17 cellular contexts compared by ENCODE assay signal in the genomic region with DNA sequence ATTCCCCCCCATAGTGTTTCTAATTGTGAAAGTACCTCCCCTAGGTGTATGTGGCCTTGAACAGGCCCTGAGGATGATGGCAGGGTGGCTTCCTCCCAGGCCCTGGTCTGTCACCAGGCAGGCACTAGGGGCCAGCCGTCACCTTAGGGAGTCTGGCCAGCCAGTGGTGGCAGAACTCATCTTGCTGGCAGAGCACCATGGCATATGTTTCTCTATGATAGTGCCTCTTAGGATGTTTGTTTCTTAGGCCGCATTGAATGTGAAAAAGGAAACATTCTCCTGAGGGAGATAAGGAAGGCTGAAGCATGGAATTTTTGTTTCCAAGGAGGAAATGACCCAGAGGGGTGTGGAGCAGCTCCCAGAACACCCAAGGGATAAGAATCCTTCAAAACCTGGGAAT.
"Had no signal": no experiment of that assay in that cellular context is flagged by ENCODE, and none has a peak within 500 bp of the region (broad histone marks: within the 10 kb centered on the region; RNA-seq: fewer than 3 reads in every experiment).

No MANE protein-coding gene starts in this region.

- H3K4me3 Mint-ChIP-seq: naive B cell; natural killer cell treated with Interleukin-12 subunit alpha and Interleukin-12 subunit beta and Interleukin-15 and Interleukin-18, amount 100 ng/mL, for 72 hours; neural crest cell; stimulated activated naive B cell treated with anti-CD40 and anti-IgM and Interleukin-4, amounts not matched to agents 10 μg/mL and 1 μg/mL and 100 μg/mL, for 72 hours; stimulated activated naive CD8-positive, alpha-beta T cell treated with anti-CD3 and anti-CD28 coated beads, Interleukin-15, Interleukin-2, amounts not matched to agents 100 ng/mL and 50 ng/mL, for 24 hours had no signal

- H3K9me3 Mint-ChIP-seq: naive B cell; natural killer cell treated with Interleukin-12 subunit alpha and Interleukin-12 subunit beta and Interleukin-15 and Interleukin-18, amount 100 ng/mL, for 72 hours; neural crest cell; stimulated activated naive B cell treated with anti-CD40 and anti-IgM and Interleukin-4, amounts not matched to agents 10 μg/mL and 1 μg/mL and 100 μg/mL, for 72 hours; stimulated activated naive CD8-positive, alpha-beta T cell treated with anti-CD3 and anti-CD28 coated beads, Interleukin-15, Interleukin-2, amounts not matched to agents 100 ng/mL and 50 ng/mL, for 24 hours had no signal

- ATAC-seq: gastrocnemius medialis; left lobe of liver; mucosa of descending colon; natural killer cell treated with Interleukin-12 subunit alpha and Interleukin-12 subunit beta and Interleukin-15 and Interleukin-18, amount 100 ng/mL, for 72 hours; pancreas; stimulated activated naive B cell treated with anti-CD40 and anti-IgM and Interleukin-4, amounts not matched to agents 10 μg/mL and 1 μg/mL and 100 μg/mL, for 72 hours had no signal

- DNase-seq: dermis blood vessel endothelial cell; effector memory CD4-positive, alpha-beta T cell; foreskin fibroblast; gastrocnemius medialis; head of caudate nucleus; mucosa of descending colon; naive B cell; pancreas; sigmoid colon; stimulated activated CD4-positive, alpha-beta T cell treated with anti-CD3 and anti-CD28 coated beads, Interleukin-4, amount 100 ng/mL, for 4 hours; stimulated activated naive B cell treated with anti-CD40 and anti-IgM and Interleukin-4, amounts not matched to agents 10 μg/mL and 1 μg/mL and 100 μg/mL, for 72 hours; thyroid gland; trophoblast cell had no signal

- H3K36me3 Mint-ChIP-seq: naive B cell; natural killer cell treated with Interleukin-12 subunit alpha and Interleukin-12 subunit beta and Interleukin-15 and Interleukin-18, amount 100 ng/mL, for 72 hours; stimulated activated naive B cell treated with anti-CD40 and anti-IgM and Interleukin-4, amounts not matched to agents 10 μg/mL and 1 μg/mL and 100 μg/mL, for 72 hours had no signal

- H3K4me1 Mint-ChIP-seq: naive B cell; neural crest cell; stimulated activated naive B cell treated with anti-CD40 and anti-IgM and Interleukin-4, amounts not matched to agents 10 μg/mL and 1 μg/mL and 100 μg/mL, for 72 hours had no signal

- H3K27ac Mint-ChIP-seq: naive B cell; natural killer cell treated with Interleukin-12 subunit alpha and Interleukin-12 subunit beta and Interleukin-15 and Interleukin-18, amount 100 ng/mL, for 72 hours; stimulated activated naive B cell treated with anti-CD40 and anti-IgM and Interleukin-4, amounts not matched to agents 10 μg/mL and 1 μg/mL and 100 μg/mL, for 72 hours; stimulated activated naive CD8-positive, alpha-beta T cell treated with anti-CD3 and anti-CD28 coated beads, Interleukin-15, Interleukin-2, amounts not matched to agents 100 ng/mL and 50 ng/mL, for 24 hours had no signal
